In genomic region chr3:165225604-165226003, GRCh38 we compare ENCODE assay signal across 24 cellular contexts. TPM values are rescaled to one million over a fixed set of nuclear protein-coding genes. Genes with fewer than 3 reads are reported as not detected.
"Had no signal": no experiment of that assay in that cellular context is flagged by ENCODE, and none has a peak within 500 bp of the region (broad histone marks: within the 10 kb centered on the region; RNA-seq: fewer than 3 reads in every experiment).

No MANE protein-coding gene starts in this region.

- H3K27ac Mint-ChIP-seq: dendritic cell treated with granulocyte-macrophage colony-stimulating factor and Interleukin-4, amounts not matched to agents 40 ng/mL and 50 ng/mL, for 4 days; effector memory CD8-positive, alpha-beta T cell; naive thymus-derived CD8-positive, alpha-beta T cell; stimulated activated memory B cell treated with anti-CD40 and anti-IgM and Interleukin-4, amounts not matched to agents 10 μg/mL and 1 μg/mL and 100 μg/mL, for 72 hours; stimulated activated naive CD8-positive, alpha-beta T cell treated with anti-CD3 and anti-CD28 coated beads, Interleukin-15, Interleukin-2, amounts not matched to agents 100 ng/mL and 50 ng/mL, for 24 hours had no signal

- H3K27ac ChIP-seq: hepatocyte, neutrophil, psoas muscle, spleen, tibial artery, upper lobe of left lung, uterus had no signal

- H3K4me3 ChIP-seq: hepatocyte, mucosa of descending colon, psoas muscle, spleen, tibial artery, upper lobe of left lung, uterus had no signal

- H3K4me1 ChIP-seq: psoas muscle, spleen, tibial artery, upper lobe of left lung, uterus had no signal

- H3K9me3 Mint-ChIP-seq: dendritic cell treated with granulocyte-macrophage colony-stimulating factor and Interleukin-4, amounts not matched to agents 40 ng/mL and 50 ng/mL, for 4 days; stimulated activated naive CD8-positive, alpha-beta T cell treated with anti-CD3 and anti-CD28 coated beads, Interleukin-15, Interleukin-2, amounts not matched to agents 100 ng/mL and 50 ng/mL, for 24 hours had no signal

- H3K4me1 Mint-ChIP-seq: naive thymus-derived CD8-positive, alpha-beta T cell; stimulated activated memory B cell treated with anti-CD40 and anti-IgM and Interleukin-4, amounts not matched to agents 10 μg/mL and 1 μg/mL and 100 μg/mL, for 72 hours had no signal

- H3K36me3 ChIP-seq: neutrophil, spleen, tibial artery, upper lobe of left lung, uterus had no signal

- ATAC-seq: effector memory CD8-positive, alpha-beta T cell; left colon; mucosa of descending colon; naive thymus-derived CD8-positive, alpha-beta T cell; psoas muscle; sciatic nerve; stimulated activated memory B cell treated with anti-CD40 and anti-IgM and Interleukin-4, amounts not matched to agents 10 μg/mL and 1 μg/mL and 100 μg/mL, for 72 hours had no signal

- H3K27me3 Mint-ChIP-seq: dendritic cell treated with granulocyte-macrophage colony-stimulating factor and Interleukin-4, amounts not matched to agents 40 ng/mL and 50 ng/mL, for 4 days; effector memory CD8-positive, alpha-beta T cell; stimulated activated memory B cell treated with anti-CD40 and anti-IgM and Interleukin-4, amounts not matched to agents 10 μg/mL and 1 μg/mL and 100 μg/mL, for 72 hours; stimulated activated naive CD8-positive, alpha-beta T cell treated with anti-CD3 and anti-CD28 coated beads, Interleukin-15, Interleukin-2, amounts not matched to agents 100 ng/mL and 50 ng/mL, for 24 hours had no signal

- H3K36me3 Mint-ChIP-seq: naive thymus-derived CD8-positive, alpha-beta T cell; stimulated activated memory B cell treated with anti-CD40 and anti-IgM and Interleukin-4, amounts not matched to agents 10 μg/mL and 1 μg/mL and 100 μg/mL, for 72 hours had no signal

- H3K4me3 Mint-ChIP-seq: dendritic cell treated with granulocyte-macrophage colony-stimulating factor and Interleukin-4, amounts not matched to agents 40 ng/mL and 50 ng/mL, for 4 days; effector memory CD8-positive, alpha-beta T cell; naive thymus-derived CD8-positive, alpha-beta T cell; stimulated activated memory B cell treated with anti-CD40 and anti-IgM and Interleukin-4, amounts not matched to agents 10 μg/mL and 1 μg/mL and 100 μg/mL, for 72 hours; stimulated activated naive CD8-positive, alpha-beta T cell treated with anti-CD3 and anti-CD28 coated beads, Interleukin-15, Interleukin-2, amounts not matched to agents 100 ng/mL and 50 ng/mL, for 24 hours had no signal

- DNase-seq: effector memory CD8-positive, alpha-beta T cell; foreskin melanocyte; head of caudate nucleus; kidney; left colon; mucosa of descending colon; naive thymus-derived CD8-positive, alpha-beta T cell; psoas muscle; retina; spleen; stimulated activated CD4-positive, alpha-beta T cell treated with anti-CD3 and anti-CD28 coated beads, Interleukin-15, amount 100 ng/mL, for 24 hours; stimulated activated CD4-positive, alpha-beta T cell treated with anti-CD3 and anti-CD28 coated beads, Interleukin-1b, Interleukin-23, amount 100 ng/mL, for 48 hours; stimulated activated CD4-positive, alpha-beta T cell treated with anti-CD3 and anti-CD28 coated beads, Interleukin-4, amount 100 ng/mL, for 24 hours; tibial artery; upper lobe of left lung; uterus had no signal

- H3K9me3 ChIP-seq: mucosa of descending colon, neutrophil, psoas muscle, spleen, tibial artery, upper lobe of left lung, uterus had no signal

- H3K27me3 ChIP-seq: hepatocyte, neutrophil, spleen, tibial artery, upper lobe of left lung, uterus had no signal

RNA-seq across cellular contexts. Expression of gene SLITRK3, which starts 29.4 kb away (rescaled TPM):
- total RNA-seq: epithelial cell of proximal tubule; naive thymus-derived CD8-positive, alpha-beta T cell; osteoblast; sciatic nerve; spleen had no signal
